Comparison of ENCODE assay signal across 1 cellular context in genomic region chr10:60606343-60607080, GRCh38.
TF ChIP-seq lines count a peak whose summit lies in the region.

No MANE protein-coding gene starts in this region.

TF ChIP-seq in GM23338, 12 proteins besides CTCF, POLR2A, EP300 and RAD21 (continued from another document):
- TF ChIP-seq ZNF462 (CRISPR knock-in tag; IDR thresholded peaks at IDR 0.05) = no peak
